Comparison of ENCODE assay signal across 11 cellular contexts in the genomic region with DNA sequence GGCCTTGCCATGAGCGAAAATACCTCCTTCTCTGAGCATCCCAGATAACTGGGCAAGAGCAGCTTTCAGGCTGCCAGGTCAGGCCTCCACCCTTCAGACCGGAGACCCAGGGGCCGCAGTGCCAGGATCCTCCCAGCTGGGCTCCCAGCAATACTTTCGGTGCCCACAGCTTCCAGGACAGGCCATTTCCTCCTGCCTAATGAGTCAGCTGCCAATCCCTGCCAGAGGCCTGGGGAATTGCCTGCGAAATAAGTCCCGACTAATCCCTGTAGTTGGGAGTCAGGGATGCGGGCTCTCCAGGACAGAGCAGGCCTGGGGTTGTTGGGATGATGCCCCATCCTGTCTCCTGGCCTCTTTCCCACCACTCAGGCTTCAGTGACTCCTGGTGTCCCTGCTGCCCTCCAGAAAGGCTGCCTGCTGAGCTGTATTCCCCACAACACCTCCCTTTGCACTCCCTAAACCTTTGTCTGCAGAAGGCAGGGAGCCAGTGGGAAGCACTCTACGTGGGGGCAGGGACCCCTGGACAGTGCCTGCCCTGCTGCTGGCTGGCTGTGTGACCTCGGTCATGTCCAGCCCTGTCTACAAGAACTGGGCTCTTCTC.
DNase-seq lines count a peak whose midpoint lies in the region; ATAC-seq and TF ChIP-seq lines count a peak whose summit lies in the region.
"Had no signal": no experiment of that assay in that cellular context is flagged by ENCODE, and none has a peak within 500 bp of the region (broad histone marks: within the 10 kb centered on the region; RNA-seq: fewer than 3 reads in every experiment).

No MANE protein-coding gene starts in this region.

- no peaks in the 10 kb centered on the region for H3K9me3 ChIP-seq in heart right ventricle

- H3K36me3 Mint-ChIP-seq in activated naive CD4-positive, alpha-beta T cell treated with anti-CD3 and anti-CD28 coated beads for 36 hours (ENCODE audit: low read depth): no peaks in the 10 kb centered on the region

- no peak overlapping the region for H3K27ac Mint-ChIP-seq in activated naive CD4-positive, alpha-beta T cell treated with anti-CD3 and anti-CD28 coated beads for 36 hours
- H3K27ac Mint-ChIP-seq: activated CD4-positive, alpha-beta T cell treated with anti-CD3 and anti-CD28 coated beads for 36 hours had no signal

- H3K4me1 ChIP-seq in heart right ventricle: peaks cover 0 to 51% (median 18%) of the 10 kb centered on the region in 9 donors

- H3K27me3 ChIP-seq in H7 (ENCODE audit: control insufficient read depth, insufficient read depth, low read length): no peaks in the 10 kb centered on the region
- H3K27me3 ChIP-seq in heart right ventricle: peaks cover 0 to 3% (median 0%) of the 10 kb centered on the region in 7 donors

- H3K4me3 ChIP-seq in H7 (ENCODE audit: insufficient read depth, low read depth, low read length): no peak overlapping the region
- H3K4me3 ChIP-seq in heart right ventricle: no peak overlapping the region

- peak; percentile 66 for DNase-seq in H7
- peak; percentile 73 for DNase-seq in astrocyte of the hippocampus (ENCODE audit: low read depth, low spot score)
- peak; percentile 64 to 67 for DNase-seq in heart right ventricle
- peak; percentile 23 for DNase-seq in stromal cell of bone marrow (ENCODE audit: low read depth)
- no peak for DNase-seq in activated naive CD4-positive, alpha-beta T cell treated with anti-CD3 and anti-CD28 coated beads for 36 hours
- DNase-seq in T-helper 9 cell: no peak
- DNase-seq: activated CD4-positive, alpha-beta T cell treated with anti-CD3 and anti-CD28 coated beads for 36 hours; hippocampal formation; NCI-H1048 had no signal

- no peaks in the 10 kb centered on the region for H3K4me1 Mint-ChIP-seq in activated naive CD4-positive, alpha-beta T cell treated with anti-CD3 and anti-CD28 coated beads for 36 hours (ENCODE audit: low read depth)
- H3K4me1 Mint-ChIP-seq: activated CD4-positive, alpha-beta T cell treated with anti-CD3 and anti-CD28 coated beads for 36 hours had no signal

- no peak for TF ChIP-seq CTCF in heart right ventricle (IDR thresholded peaks at IDR 0.05)

- 55 to 61% methylated on average over 9 of the region's 9 CpGs for WGBS in heart right ventricle, 2 donors

- H3K27ac ChIP-seq in heart right ventricle: peak overlapping the region; percentile 29 to 84 (median 79)

- no peaks in the 10 kb centered on the region for H3K9me3 Mint-ChIP-seq in activated naive CD4-positive, alpha-beta T cell treated with anti-CD3 and anti-CD28 coated beads for 36 hours

- CTCF ChIA-PET in activated naive CD4-positive, alpha-beta T cell treated with anti-CD3 and anti-CD28 coated beads for 36 hours (lab: Charles Lee): no interaction called here

- H3K36me3 ChIP-seq in H7 (replicated peaks; ENCODE audit: control insufficient read depth, insufficient read depth, low read length) (no peaks in the 10 kb centered on the region), heart right ventricle (no peaks in the 10 kb centered on the region)

- H3K27me3 Mint-ChIP-seq in activated naive CD4-positive, alpha-beta T cell treated with anti-CD3 and anti-CD28 coated beads for 36 hours (ENCODE audit: low read depth): no peaks in the 10 kb centered on the region
- H3K27me3 Mint-ChIP-seq: activated CD4-positive, alpha-beta T cell treated with anti-CD3 and anti-CD28 coated beads for 36 hours had no signal

- ATAC-seq in heart right ventricle (peak; percentile 69 to 86 (median 78)), HG02763 (IDR thresholded peaks at IDR 0.05; ENCODE audit: unreplicated experiment) (no peak), HG03108 (IDR thresholded peaks at IDR 0.05; ENCODE audit: unreplicated experiment) (no peak)
- ATAC-seq: activated CD4-positive, alpha-beta T cell treated with anti-CD3 and anti-CD28 coated beads for 36 hours had no signal

- H3K4me3 Mint-ChIP-seq in activated naive CD4-positive, alpha-beta T cell treated with anti-CD3 and anti-CD28 coated beads for 36 hours: no peak overlapping the region
- H3K4me3 Mint-ChIP-seq: activated CD4-positive, alpha-beta T cell treated with anti-CD3 and anti-CD28 coated beads for 36 hours had no signal

- intact Hi-C loops in heart right ventricle (cut with DNase I): loop anchor here in 3 of 10 donors (5.0 to 10.0 kb wide), 3 partner anchors 136 to 144 kb away; a partner anchor contains a TSS
- intact Hi-C loops in activated naive CD4-positive, alpha-beta T cell treated with anti-CD3 and anti-CD28 coated beads for 36 hours (cut with micrococcal nuclease): no loop called here

Comparison
In these comparisons a context has a peak if more than half of its experiments do, and no peak if none do; other contexts are left out.
1. DNase-seq: peak in H7 (single experiment), astrocyte of the hippocampus (single experiment), heart right ventricle (2 of 2) and stromal cell of bone marrow (single experiment); none in activated naive CD4-positive, alpha-beta T cell treated with anti-CD3 and anti-CD28 coated beads for 36 hours (single experiment) and T-helper 9 cell (single experiment).
2. ATAC-seq: peak in heart right ventricle (8 of 8); none in HG02763 (single experiment) and HG03108 (single experiment).